In the genomic region with DNA sequence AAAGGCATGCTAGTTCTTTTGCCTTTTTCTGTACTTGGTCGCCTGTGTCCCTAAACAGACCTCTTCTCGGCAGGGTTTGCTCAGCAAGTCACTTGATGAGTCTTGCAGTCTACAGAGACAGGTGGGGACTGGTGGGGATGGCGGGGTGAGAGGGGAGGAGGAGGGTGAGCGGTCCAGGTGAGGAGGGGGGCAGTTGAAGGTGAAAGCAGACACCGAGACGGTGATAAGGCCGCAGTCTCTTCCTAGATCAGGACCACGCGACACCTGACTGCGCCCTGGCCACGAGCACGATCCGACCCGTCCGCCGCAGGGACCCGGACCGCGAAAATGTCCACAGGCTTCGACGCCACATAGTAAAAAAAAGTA, we compare ENCODE assay signal across 1 cellular context.
TF ChIP-seq lines count a peak whose summit lies in the region.

No MANE protein-coding gene starts in this region.

TF ChIP-seq in IMR-90, 13 proteins besides CTCF, POLR2A, EP300 and RAD21:
- TF ChIP-seq FOS (IDR thresholded peaks at IDR 0.05; ENCODE audit: low read depth, low read length) = no peak
- no peak for TF ChIP-seq CEBPB (IDR thresholded peaks at IDR 0.05; ENCODE audit: low read depth, low read length)
